1 cellular context compared by ENCODE assay signal in genomic region chr2:54115284-54116137, GRCh38.
TF ChIP-seq lines count a peak whose summit lies in the region.

Gene ACYP2, plus strand, starts transcription at chr2:54115615.

TF ChIP-seq in GM12878, 131 proteins besides CTCF, POLR2A, EP300 and RAD21 (continued from another document):
- TF ChIP-seq MLLT1 (IDR thresholded peaks at IDR 0.05) (peak; percentile 87), PML (IDR thresholded peaks at IDR 0.05; ENCODE audit: low read length) (peak; percentile 98), CHD2 (IDR thresholded peaks at IDR 0.05; ENCODE audit: borderline replicate concordance, low read depth, low read length) (peak; percentile 14; the same call in 1 of the 2 replicates), POLR2AphosphoS5 (IDR thresholded peaks at IDR 0.05; ENCODE audit: low read length) (peak; percentile 96), ZSCAN29 (IDR thresholded peaks at IDR 0.05) (0 out of 2 replicates have a peak, but pooled peaks have one; percentile 7), GATAD2B (conservative IDR thresholded peaks at IDR 0.05; ENCODE audit: low read depth) (peak; percentile 91), SREBF2 (IDR thresholded peaks at IDR 0.05; ENCODE audit: low read length) (no peak), ZNF274 (IDR thresholded peaks at IDR 0.05; ENCODE audit: insufficient read depth, insufficient read length) (no peak), NFXL1 (IDR thresholded peaks at IDR 0.05; ENCODE audit: borderline replicate concordance) (no peak), TCF12 (IDR thresholded peaks at IDR 0.05; ENCODE audit: low read depth, low read length) (no peak), ZNF207 (IDR thresholded peaks at IDR 0.05; ENCODE audit: borderline replicate concordance) (peak; percentile 77; the same call in 1 of the 2 replicates), ESRRA (IDR thresholded peaks at IDR 0.05; ENCODE audit: low read length) (no peak), HCFC1 (IDR thresholded peaks at IDR 0.05; ENCODE audit: low read length) (peak; percentile 55), TAF1 (IDR thresholded peaks at IDR 0.05; ENCODE audit: borderline replicate concordance, low read depth, low read length) (peak; percentile 76; the same call in 1 of the 2 replicates), NR2C1 (IDR thresholded peaks at IDR 0.05) (peak; percentile 60), E4F1 (IDR thresholded peaks at IDR 0.05; ENCODE audit: borderline replicate concordance, partially characterized antibody) (peak; percentile 74), IKZF1 (conservative IDR thresholded peaks at IDR 0.05) (peak; percentile 92), HDGF (IDR thresholded peaks at IDR 0.05) (peak; percentile 94), BCL3 (IDR thresholded peaks at IDR 0.05; ENCODE audit: borderline replicate concordance, insufficient read depth, low read depth, low read length, poor library complexity, severe bottlenecking) (peak; percentile 11), KLF5 (IDR thresholded peaks at IDR 0.05; ENCODE audit: partially characterized antibody) (peak; percentile 32), NR2C2 (IDR thresholded peaks at IDR 0.05; ENCODE audit: borderline replicate concordance, control insufficient read depth, insufficient read length, low read depth) (no peak), ETV6 (conservative IDR thresholded peaks at IDR 0.05 in 1 of 2, IDR thresholded peaks at IDR 0.05 in 1 of 2; ENCODE audit: borderline replicate concordance in 1 of 2, low read depth in 1 of 2) (peak in 1 of 2 experiments; percentile 42; a peak in 1 of 4 replicates), ZNF622 (IDR thresholded peaks at IDR 0.05) (no peak), GABPA (IDR thresholded peaks at IDR 0.05; ENCODE audit: low read depth) (peak; percentile 77), YBX1 (IDR thresholded peaks at IDR 0.05) (no peak), SKIL (IDR thresholded peaks at IDR 0.05; ENCODE audit: low read depth, poor library complexity, severe bottlenecking) (no peak), IRF5 (IDR thresholded peaks at IDR 0.05; ENCODE audit: borderline replicate concordance) (no peak), CUX1 (IDR thresholded peaks at IDR 0.05; ENCODE audit: insufficient replicate concordance, low read depth, low read length) (no peak), RB1 (IDR thresholded peaks at IDR 0.05; ENCODE audit: borderline replicate concordance) (peak; percentile 81; the same call in 1 of the 2 replicates), POLR2AphosphoS2 (IDR thresholded peaks at IDR 0.05; ENCODE audit: low read depth, low read length) (peak; percentile 89), ATF3 (IDR thresholded peaks at IDR 0.05; ENCODE audit: borderline replicate concordance, extremely low read depth, low read depth, low read length) (no peak), ATF2 (IDR thresholded peaks at IDR 0.05; ENCODE audit: low read length) (0 out of 2 replicates have a peak, but pooled peaks have one; percentile 31), EGR1 (IDR thresholded peaks at IDR 0.05; ENCODE audit: borderline replicate concordance in 1 of 2, low read depth in 2 of 2, low read length in 2 of 2) (no peak), SRF (IDR thresholded peaks at IDR 0.05; ENCODE audit: low read depth in 2 of 2, low read length in 2 of 2) (peak; percentile 93 to 96), MYB (IDR thresholded peaks at IDR 0.05; ENCODE audit: borderline replicate concordance, low read depth, low read length) (0 out of 2 replicates have a peak, but pooled peaks have one; percentile 5), MTA2 (IDR thresholded peaks at IDR 0.05; ENCODE audit: low read depth) (peak; percentile 31; the same call in 1 of the 2 replicates), NR2F1 (conservative IDR thresholded peaks at IDR 0.05) (peak; percentile 72; the same call in 1 of the 2 replicates), USF1 (IDR thresholded peaks at IDR 0.05; ENCODE audit: borderline replicate concordance, extremely low read length, insufficient read depth, low read depth, low read length) (peak; percentile 43), STAT3 (IDR thresholded peaks at IDR 0.05; ENCODE audit: low read depth, low read length) (no peak), TBL1XR1 (IDR thresholded peaks at IDR 0.05; ENCODE audit: low read depth, low read length) (peak; percentile 56; the same call in 1 of the 2 replicates), SMAD5 (IDR thresholded peaks at IDR 0.05; ENCODE audit: low read depth) (peak; percentile 43; the same call in 1 of the 2 replicates), MEF2A (IDR thresholded peaks at IDR 0.05; ENCODE audit: insufficient read depth, low read depth, low read length) (no peak), BHLHE40 (IDR thresholded peaks at IDR 0.05; ENCODE audit: borderline replicate concordance in 1 of 2, low read depth in 2 of 2, low read length in 1 of 2) (peak in 1 of 2 experiments; percentile 76; a peak in 2 of 4 replicates), ELK1 (IDR thresholded peaks at IDR 0.05; ENCODE audit: low read depth, low read length) (peak; percentile 93)
